ENCODE assay signal across 1 cellular context in genomic region chr19:30811397-30812098, GRCh38.
A peak's percentile ranks its signal among the peaks of the same experiment; 100 is the strongest.
TF ChIP-seq lines count a peak whose summit lies in the region.

No MANE protein-coding gene starts in this region.

TF ChIP-seq in HepG2, 621 proteins besides CTCF, POLR2A, EP300 and RAD21 (continued from another document):
- TF ChIP-seq, protein P1, sequence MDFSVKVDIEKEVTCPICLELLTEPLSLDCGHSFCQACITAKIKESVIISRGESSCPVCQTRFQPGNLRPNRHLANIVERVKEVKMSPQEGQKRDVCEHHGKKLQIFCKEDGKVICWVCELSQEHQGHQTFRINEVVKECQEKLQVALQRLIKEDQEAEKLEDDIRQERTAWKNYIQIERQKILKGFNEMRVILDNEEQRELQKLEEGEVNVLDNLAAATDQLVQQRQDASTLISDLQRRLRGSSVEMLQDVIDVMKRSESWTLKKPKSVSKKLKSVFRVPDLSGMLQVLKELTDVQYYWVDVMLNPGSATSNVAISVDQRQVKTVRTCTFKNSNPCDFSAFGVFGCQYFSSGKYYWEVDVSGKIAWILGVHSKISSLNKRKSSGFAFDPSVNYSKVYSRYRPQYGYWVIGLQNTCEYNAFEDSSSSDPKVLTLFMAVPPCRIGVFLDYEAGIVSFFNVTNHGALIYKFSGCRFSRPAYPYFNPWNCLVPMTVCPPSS (IDR thresholded peaks at IDR 0.05), result no peak
- TF ChIP-seq SIX4 (CRISPR knock-in tag; IDR thresholded peaks at IDR 0.05), result no peak
- no peak for TF ChIP-seq ZMYM2 (CRISPR knock-in tag; IDR thresholded peaks at IDR 0.05)
- no peak for TF ChIP-seq MYNN (CRISPR knock-in tag; IDR thresholded peaks at IDR 0.05; ENCODE audit: low read depth)
- TF ChIP-seq HNF4A (CRISPR knock-in tag; IDR thresholded peaks at IDR 0.05), result 0 out of 2 replicates have a peak, but pooled peaks have one; percentile 8
- peak; percentile 97 for TF ChIP-seq ZNF12 (CRISPR knock-in tag; IDR thresholded peaks at IDR 0.05)
TF ChIP-seq in HepG2: peak in this region for 2.
